ENCODE assay signal across 7 cellular contexts in the genomic region with DNA sequence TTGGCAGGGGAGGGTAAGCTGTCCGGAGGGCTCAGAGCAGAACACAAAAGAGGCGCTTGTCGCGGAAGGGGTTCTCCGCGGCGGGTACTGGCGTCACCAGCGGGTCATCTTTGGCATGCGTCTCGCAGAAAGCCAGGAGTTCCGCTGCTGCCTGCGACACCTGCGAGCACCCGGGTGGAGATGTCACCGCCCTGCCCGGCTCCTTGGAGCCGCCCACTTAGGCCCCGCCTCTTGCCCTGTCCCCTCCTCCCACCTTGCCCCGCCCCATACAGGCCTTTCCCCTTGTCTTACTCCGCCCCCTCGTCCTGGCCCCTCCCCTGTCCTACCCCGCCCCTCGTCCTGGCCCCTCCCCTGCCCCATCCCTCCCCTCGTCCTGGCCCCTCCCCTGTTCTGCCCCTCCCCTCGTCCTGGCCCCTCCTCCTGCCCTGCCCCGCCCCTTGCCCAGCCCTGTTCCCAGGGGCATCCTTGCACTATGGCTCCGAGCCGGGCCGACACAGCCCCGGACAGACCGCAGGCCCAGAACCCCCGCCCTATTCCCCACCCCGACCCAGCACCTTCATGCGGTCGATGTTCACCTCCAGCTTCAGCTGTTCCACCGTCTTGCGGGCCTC. TPM values are rescaled to one million over a fixed set of nuclear protein-coding genes. Genes with fewer than 3 reads are reported as not detected.
DNase-seq lines count a peak whose midpoint lies in the region; ATAC-seq and TF ChIP-seq lines count a peak whose summit lies in the region.

No MANE protein-coding gene starts in this region.

- no peak overlapping the region for H3K27ac ChIP-seq in PC-3 (ENCODE audit: low read length)

- no peaks in the 10 kb centered on the region for H3F3A ChIP-seq in PC-3 (ENCODE audit: low read length, unreplicated experiment)

- H3K4me3 ChIP-seq in PC-3 (ENCODE audit: low read length), result peak overlapping the region; percentile 63
- peak overlapping the region; percentile 44 for H3K4me3 ChIP-seq in fibroblast of the aortic adventitia (ENCODE audit: low read depth, low read length)

- no peaks in the 10 kb centered on the region for H3K27me3 ChIP-seq in PC-3 (ENCODE audit: low read length)

- H3K9ac ChIP-seq in PC-3 (ENCODE audit: low read length), result no peak overlapping the region

- intact Hi-C loops in PC-3 (cut with micrococcal nuclease), result no loop called here

- H3K4me1 ChIP-seq in PC-3 (ENCODE audit: insufficient read depth, low read length), result 0 out of 2 replicates have a peak, but pooled peaks cover 6% of the 10 kb centered on the region

- H3K36me3 ChIP-seq in PC-3 (ENCODE audit: low read depth, low read length), result no peaks in the 10 kb centered on the region

- H3K36me3 Mint-ChIP-seq in activated T-helper 17 cell treated with anti-CD3 and anti-CD28 coated beads, Interleukin-2, amount 50 U/mL, for 72 hours (ENCODE audit: low read depth), result peaks cover 6% of the 10 kb centered on the region
- H3K36me3 Mint-ChIP-seq in neural crest cell (ENCODE audit: low read depth), result no peaks in the 10 kb centered on the region

- no peaks in the 10 kb centered on the region for H3K9me3 ChIP-seq in PC-3 (ENCODE audit: low read length)

- H3K9me2 ChIP-seq in PC-3 (replicated peaks; ENCODE audit: low read length), result no peaks in the 10 kb centered on the region

- no peaks in the 10 kb centered on the region for H3K27me3 Mint-ChIP-seq in activated T-helper 17 cell treated with anti-CD3 and anti-CD28 coated beads, Interleukin-2, amount 50 U/mL, for 72 hours
- peaks cover 38% of the 10 kb centered on the region for H3K27me3 Mint-ChIP-seq in neural crest cell (ENCODE audit: low read depth)
- H3K27me3 Mint-ChIP-seq in stimulated activated naive CD8-positive, alpha-beta T cell treated with anti-CD3 and anti-CD28 coated beads, Interleukin-15, amount 100 ng/mL, for 72 hours, result no peaks in the 10 kb centered on the region

- peak overlapping the region; percentile 83 for H2AFZ ChIP-seq in PC-3 (ENCODE audit: low read length)

- no peaks in the 10 kb centered on the region for H3K79me2 ChIP-seq in PC-3 (ENCODE audit: low read length)

- no peak for TF ChIP-seq CTCF in GM13976 (IDR thresholded peaks at IDR 0.05; ENCODE audit: borderline replicate concordance, control extremely low read depth, extremely low read depth, insufficient read depth, missing control alignments)
- TF ChIP-seq CTCF in PC-3 (conservative IDR thresholded peaks at IDR 0.05; ENCODE audit: low read depth, low read length), result no peak
- TF ChIP-seq CTCF in fibroblast of the aortic adventitia (IDR thresholded peaks at IDR 0.05; ENCODE audit: insufficient read depth, low read length), result no peak
- TF ChIP-seq CTCF in neural crest cell (conservative IDR thresholded peaks at IDR 0.05), result no peak

- no peaks in the 10 kb centered on the region for H4K20me1 ChIP-seq in PC-3 (ENCODE audit: low read length)

- H3K4me2 ChIP-seq in PC-3 (ENCODE audit: low read length), result peak overlapping the region; percentile 93

- BruUV-seq in PC-3 (replicated peaks; lab: Mats Ljungman, UMichigan), result no TSS peak

- in situ Hi-C loops in GM13976 (cut with MboI; ENCODE audit: low sequenced_read_pairs, unreplicated experiment), result no loop called here

- no peaks in the 10 kb centered on the region for H3K9me3 Mint-ChIP-seq in activated T-helper 17 cell treated with anti-CD3 and anti-CD28 coated beads, Interleukin-2, amount 50 U/mL, for 72 hours
- no peaks in the 10 kb centered on the region for H3K9me3 Mint-ChIP-seq in neural crest cell
- H3K9me3 Mint-ChIP-seq in stimulated activated naive CD8-positive, alpha-beta T cell treated with anti-CD3 and anti-CD28 coated beads, Interleukin-15, amount 100 ng/mL, for 72 hours, result no peaks in the 10 kb centered on the region

- peak; percentile 98 for DNase-seq in GM13976 (ENCODE audit: low spot score)
- DNase-seq in PC-3, result peak; percentile 84
- DNase-seq in fibroblast of the aortic adventitia (ENCODE audit: low read depth), result peak; percentile 73
- peak; percentile 77 for DNase-seq in neural crest cell (ENCODE audit: low read depth, low spot score)
- DNase-seq in stimulated activated naive CD8-positive, alpha-beta T cell treated with anti-CD3 and anti-CD28 coated beads, Interleukin-15, amount 100 ng/mL, for 72 hours, result peak; percentile 98

- POLR2A ChIA-PET in PC-3 (lab: Charles Lee; ENCODE audit: unreplicated experiment), result no interaction called here

- CTCF ChIA-PET in PC-3 (lab: Charles Lee), result interaction anchor here (0.6 kb wide), 1 partner anchor 28 kb away, joined by 10 read pairs; no protein-coding TSS in a partner anchor

- H3K4me1 Mint-ChIP-seq in activated T-helper 17 cell treated with anti-CD3 and anti-CD28 coated beads, Interleukin-2, amount 50 U/mL, for 72 hours, result peaks cover 10% of the 10 kb centered on the region
- H3K4me1 Mint-ChIP-seq in neural crest cell, result peaks cover 22% of the 10 kb centered on the region
- H3K4me1 Mint-ChIP-seq in stimulated activated naive CD8-positive, alpha-beta T cell treated with anti-CD3 and anti-CD28 coated beads, Interleukin-15, amount 100 ng/mL, for 72 hours, result peaks cover 33% of the 10 kb centered on the region

- ATAC-seq in HG03521 (IDR thresholded peaks at IDR 0.05; ENCODE audit: unreplicated experiment), result peak; percentile 43
- peak; percentile 68 for ATAC-seq in PC-3
- ATAC-seq in activated T-helper 17 cell treated with anti-CD3 and anti-CD28 coated beads, Interleukin-2, amount 50 U/mL, for 72 hours (replicated peaks), result peak; percentile 48
- peak; percentile 71 for ATAC-seq in stimulated activated naive CD8-positive, alpha-beta T cell treated with anti-CD3 and anti-CD28 coated beads, Interleukin-15, amount 100 ng/mL, for 72 hours

- no peak overlapping the region for H3K4me3 Mint-ChIP-seq in activated T-helper 17 cell treated with anti-CD3 and anti-CD28 coated beads, Interleukin-2, amount 50 U/mL, for 72 hours
- H3K4me3 Mint-ChIP-seq in neural crest cell, result no peak overlapping the region
- H3K4me3 Mint-ChIP-seq in stimulated activated naive CD8-positive, alpha-beta T cell treated with anti-CD3 and anti-CD28 coated beads, Interleukin-15, amount 100 ng/mL, for 72 hours, result peak overlapping the region; percentile 82 to 88

- peak overlapping the region; percentile 29 for H3K27ac Mint-ChIP-seq in activated T-helper 17 cell treated with anti-CD3 and anti-CD28 coated beads, Interleukin-2, amount 50 U/mL, for 72 hours
- H3K27ac Mint-ChIP-seq in neural crest cell (ENCODE audit: unreplicated experiment), result no peak overlapping the region
- peak overlapping the region; percentile 12 to 66 for H3K27ac Mint-ChIP-seq in stimulated activated naive CD8-positive, alpha-beta T cell treated with anti-CD3 and anti-CD28 coated beads, Interleukin-15, amount 100 ng/mL, for 72 hours

RNA-seq across cellular contexts. Expression of gene GNG8, which starts 1.9 kb away (rescaled TPM):
- not detected in 2 replicates for total RNA-seq in PC-3 (2014; rRNA removed)
- total RNA-seq in activated T-helper 17 cell treated with anti-CD3 and anti-CD28 coated beads, Interleukin-2, amount 50 U/mL, for 72 hours, result 1 to 10 TPM in 1 of 2 donors, not detected in 1; 9.6 TPM
- total RNA-seq in fibroblast of the aortic adventitia (ENCODE audit: low replicate concordance), result not detected in 2 replicates
- total RNA-seq in neural crest cell, result not detected in 2 replicates

RNA-seq across cellular contexts. Expression of gene PTGIR, which starts 9.3 kb away (rescaled TPM):
- total RNA-seq in PC-3 (2014; rRNA removed) (not detected in 2 replicates), fibroblast of the aortic adventitia (ENCODE audit: low replicate concordance) (11.4 and 23.2 TPM in 2 replicates), neural crest cell (not detected in 2 replicates)
- total RNA-seq in activated T-helper 17 cell treated with anti-CD3 and anti-CD28 coated beads, Interleukin-2, amount 50 U/mL, for 72 hours, result 10 to 100 TPM in 1 of 2 donors, 1 to 10 TPM in 1; 1.3 to 12.9 TPM

RNA-seq across cellular contexts. Expression of gene DACT3, which starts 26.8 kb away (rescaled TPM):
- 1.9 and 3.1 TPM in 2 replicates for total RNA-seq in PC-3 (2014; rRNA removed)
- 1 to 10 TPM in 1 of 2 donors, under 1 TPM in 1; 0.09 to 5.4 TPM for total RNA-seq in activated T-helper 17 cell treated with anti-CD3 and anti-CD28 coated beads, Interleukin-2, amount 50 U/mL, for 72 hours
- 5.1 and 17.5 TPM in 2 replicates for total RNA-seq in fibroblast of the aortic adventitia (ENCODE audit: low replicate concordance)
- 6.5 and 7.4 TPM in 2 replicates for total RNA-seq in neural crest cell

RNA-seq across cellular contexts. Expression of gene CALM3, which starts 33.0 kb away (rescaled TPM):
- total RNA-seq in PC-3 (2014; rRNA removed) (160 and 217 TPM in 2 replicates), fibroblast of the aortic adventitia (ENCODE audit: low replicate concordance) (112 and 210 TPM in 2 replicates), neural crest cell (436 TPM in 2 replicates)
- 100 to 1,000 TPM; 313 to 323 TPM for total RNA-seq in activated T-helper 17 cell treated with anti-CD3 and anti-CD28 coated beads, Interleukin-2, amount 50 U/mL, for 72 hours

Comparison
In these comparisons a context has a peak if more than half of its experiments do, and no peak if none do; other contexts are left out.
1. H3K4me3 Mint-ChIP-seq: peak in stimulated activated naive CD8-positive, alpha-beta T cell treated with anti-CD3 and anti-CD28 coated beads, Interleukin-15, amount 100 ng/mL, for 72 hours (2 of 2); none in activated T-helper 17 cell treated with anti-CD3 and anti-CD28 coated beads, Interleukin-2, amount 50 U/mL, for 72 hours (single experiment) and neural crest cell (single experiment).
2. Peak in every context shown above with its lines, with median percentiles within 50 percentile points of each other: DNase-seq and ATAC-seq.